8 cellular contexts compared by ENCODE assay signal in the genomic region with DNA sequence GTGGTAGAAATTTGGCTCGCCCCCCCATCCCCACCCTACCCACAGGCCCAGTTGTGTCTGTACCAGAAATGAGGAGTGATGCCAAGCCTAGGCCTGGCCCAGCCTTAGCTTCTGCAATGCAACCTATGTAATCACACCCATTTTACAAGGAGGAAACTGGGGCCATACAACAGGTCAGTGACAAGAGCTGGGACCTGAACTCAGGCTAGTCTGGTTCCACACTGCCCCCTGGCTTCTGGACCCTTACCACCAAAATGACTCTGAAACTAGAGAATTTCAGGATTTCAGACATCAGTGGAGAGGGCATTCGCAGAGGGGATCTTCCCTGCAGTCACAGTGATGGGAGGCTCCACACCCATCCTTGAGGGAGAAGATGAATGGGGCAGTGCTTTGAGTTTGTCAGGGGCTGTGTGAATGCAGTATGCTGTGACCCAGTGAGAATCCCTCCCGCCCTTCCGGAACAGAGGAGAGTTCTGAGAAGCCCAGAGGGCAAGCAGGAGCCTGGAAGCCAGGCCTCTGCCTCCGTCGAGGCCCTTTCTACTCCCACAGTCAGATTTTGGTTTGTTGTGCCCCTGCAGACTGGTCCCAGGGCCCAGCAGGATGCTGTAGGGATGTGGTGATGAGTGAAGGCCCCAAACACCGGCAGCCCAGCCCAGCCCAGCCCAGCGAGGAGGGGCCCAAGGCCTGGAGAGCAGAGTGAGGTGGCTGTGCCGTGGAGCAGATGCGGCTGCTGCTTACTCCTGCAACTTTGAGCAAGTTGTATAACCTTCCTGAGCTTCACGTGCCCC. TPM values are rescaled to one million over a fixed set of nuclear protein-coding genes. Genes with fewer than 3 reads are reported as not detected.
DNase-seq lines count a peak whose midpoint lies in the region; ATAC-seq and TF ChIP-seq lines count a peak whose summit lies in the region.

No MANE protein-coding gene starts in this region.

- TF ChIP-seq CTCF in GM06990 (IDR thresholded peaks at IDR 0.05; ENCODE audit: insufficient read depth, low read length, poor library complexity, severe bottlenecking) (peak; percentile 17), endothelial cell (IDR thresholded peaks at IDR 0.05; ENCODE audit: unreplicated experiment) (peak; percentile 37), neural progenitor cell (IDR thresholded peaks at IDR 0.05) (peak; percentile 60)

- H3K4me3 Mint-ChIP-seq in endothelial cell (ENCODE audit: unreplicated experiment): no peak overlapping the region
- H3K4me3 Mint-ChIP-seq in neural progenitor cell: no peak overlapping the region

- H3F3A ChIP-seq in neural progenitor cell (ENCODE audit: low read depth): peaks cover 25% of the 10 kb centered on the region

- H4K20me1 ChIP-seq in neural progenitor cell (ENCODE audit: low read depth): peaks cover 96% of the 10 kb centered on the region

- no peak overlapping the region for H2AFZ ChIP-seq in neural progenitor cell (replicated peaks)

- H3K9ac ChIP-seq in neural progenitor cell: no peak overlapping the region

- peaks cover 27% of the 10 kb centered on the region for H3K4me1 Mint-ChIP-seq in endothelial cell (ENCODE audit: unreplicated experiment)
- peaks cover 30% of the 10 kb centered on the region for H3K4me1 Mint-ChIP-seq in neural progenitor cell

- H3K4me3 ChIP-seq in GM06990 (replicated peaks; ENCODE audit: low read depth, low read length) (no peak overlapping the region), neural progenitor cell (no peak overlapping the region)

- H3K36me3 ChIP-seq in GM06990 (ENCODE audit: control insufficient read depth, insufficient read depth, low read length) (peaks cover 13% of the 10 kb centered on the region), neural progenitor cell (no peaks in the 10 kb centered on the region)

- no peak overlapping the region for H3K4me2 ChIP-seq in neural progenitor cell

- no peak for ATAC-seq in HG03460 (IDR thresholded peaks at IDR 0.05; ENCODE audit: unreplicated experiment)

- H3K27ac Mint-ChIP-seq in endothelial cell (ENCODE audit: unreplicated experiment) (no peak overlapping the region), neural progenitor cell (no peak overlapping the region)

- H3K27me3 Mint-ChIP-seq in endothelial cell (ENCODE audit: unreplicated experiment): peaks cover 7% of the 10 kb centered on the region
- H3K27me3 Mint-ChIP-seq in neural progenitor cell (ENCODE audit: insufficient read depth, low read depth): peaks cover 2% of the 10 kb centered on the region

- H3K27me3 ChIP-seq in GM06990 (replicated peaks; ENCODE audit: control insufficient read depth, insufficient read depth, low read length) (no peaks in the 10 kb centered on the region), neural progenitor cell (no peaks in the 10 kb centered on the region)

- no peaks in the 10 kb centered on the region for H3K9me3 ChIP-seq in neural progenitor cell (ENCODE audit: low read depth)

- peaks cover 11% of the 10 kb centered on the region for H3K4me1 ChIP-seq in neural progenitor cell

- H3K9me3 Mint-ChIP-seq in endothelial cell (ENCODE audit: unreplicated experiment) (no peaks in the 10 kb centered on the region), neural progenitor cell (no peaks in the 10 kb centered on the region)

- H3K27ac ChIP-seq in neural progenitor cell: peak overlapping the region; percentile 74

- peaks cover 70% of the 10 kb centered on the region for H3K79me2 ChIP-seq in neural progenitor cell (ENCODE audit: low read depth)

- H3K36me3 Mint-ChIP-seq in endothelial cell (ENCODE audit: low read depth, unreplicated experiment) (peaks cover 26% of the 10 kb centered on the region), neural progenitor cell (peaks cover 14% of the 10 kb centered on the region)

- DNase-seq in GM06990 (ENCODE audit: extremely low read depth, insufficient read length) (no peak), NCI-H69 (lab: John Stamatoyannopoulos, UW) (peak; percentile 37), endothelial cell (ENCODE audit: low spot score) (peak; percentile 27), neural progenitor cell (ENCODE audit: low spot score) (peak; percentile 57), germinal center (ENCODE audit: low spot score) (no peak), cortex of kidney (lab: John Stamatoyannopoulos, UW) (no peak)
- DNase-seq in activated CD4-positive, alpha-beta T cell treated with anti-CD3 and anti-CD28 coated beads for 48 hours: no peak

RNA-seq across cellular contexts. Expression of a gene that starts 48.1 kb away (rescaled TPM):
- total RNA-seq in endothelial cell (ENCODE audit: unreplicated experiment): 128 TPM
- 12.4 and 22.9 TPM in 2 replicates for total RNA-seq in neural progenitor cell (ENCODE audit: low replicate concordance)

Comparison
In these comparisons a context has a peak if more than half of its experiments do, and no peak if none do; other contexts are left out.
1. DNase-seq: peak in NCI-H69 (single experiment), endothelial cell (single experiment) and neural progenitor cell (single experiment); none in GM06990 (single experiment), germinal center (single experiment), cortex of kidney (single experiment) and activated CD4-positive, alpha-beta T cell treated with anti-CD3 and anti-CD28 coated beads for 48 hours (single experiment).
2. Peak in every context shown above with its lines, with median percentiles within 50 percentile points of each other: CTCF ChIP-seq.